Comparison of ENCODE assay signal across 8 cellular contexts in the genomic region with DNA sequence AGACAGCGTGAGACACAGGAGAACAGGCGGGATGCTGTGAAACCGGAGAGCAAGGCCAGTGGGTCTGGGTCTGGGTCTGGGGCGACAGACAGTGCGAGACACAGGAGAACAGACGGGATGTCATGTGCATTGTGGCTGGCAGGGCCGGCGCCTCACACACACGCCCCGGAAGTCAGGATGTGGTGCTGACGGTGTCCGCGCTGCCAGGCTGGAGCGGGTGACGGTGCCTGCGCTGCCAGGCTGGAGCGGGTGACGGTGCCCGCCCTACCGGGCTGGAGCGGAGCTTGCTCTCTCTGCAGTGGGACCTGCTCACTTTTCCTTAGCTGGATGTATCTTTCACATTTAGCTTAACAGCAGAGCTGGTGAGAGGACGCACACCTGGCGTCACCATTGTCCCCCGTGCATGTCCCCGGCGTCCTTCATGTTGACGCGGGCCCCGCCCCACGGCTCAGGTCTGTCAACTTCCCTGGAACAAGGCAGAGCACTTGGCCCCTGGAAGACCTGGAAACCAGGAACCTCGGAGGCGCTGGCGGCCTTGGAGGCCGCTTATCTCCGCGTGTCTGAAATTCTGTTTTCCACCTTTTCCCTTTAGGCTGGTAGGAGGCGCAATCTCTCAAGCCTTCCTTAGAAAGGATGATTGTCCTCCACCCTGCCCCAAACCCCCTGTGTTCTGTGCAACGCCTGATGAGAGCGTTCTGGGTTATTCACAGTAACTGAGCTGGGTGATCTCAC.
A peak's percentile ranks its signal among the peaks of the same experiment; 100 is the strongest.
DNase-seq lines count a peak whose midpoint lies in the region; ATAC-seq and TF ChIP-seq lines count a peak whose summit lies in the region.

No MANE protein-coding gene starts in this region.

- peak; percentile 68 for ATAC-seq in DND-41 (ENCODE audit: insufficient read depth, low read depth)
- ATAC-seq in effector memory CD8-positive, alpha-beta T cell (replicated peaks) = peak; percentile 83
- ATAC-seq in HG02884 (IDR thresholded peaks at IDR 0.05; ENCODE audit: unreplicated experiment) = no peak

- no peaks in the 10 kb centered on the region for H4K20me1 ChIP-seq in DND-41 (ENCODE audit: insufficient read depth, low read length)

- peak overlapping the region; percentile 92 for H3K4me2 ChIP-seq in DND-41 (ENCODE audit: insufficient read depth, low read length)

- H3K9ac ChIP-seq in DND-41 (ENCODE audit: low read depth, low read length) = peak overlapping the region; percentile 74

- H3K36me3 Mint-ChIP-seq in effector memory CD8-positive, alpha-beta T cell (ENCODE audit: insufficient read depth) = peaks cover 47% of the 10 kb centered on the region

- peak overlapping the region; percentile 95 to 99 for H3K27ac Mint-ChIP-seq in effector memory CD8-positive, alpha-beta T cell

- H3K27me3 Mint-ChIP-seq in effector memory CD8-positive, alpha-beta T cell = no peaks in the 10 kb centered on the region

- H3K79me2 ChIP-seq in DND-41 (ENCODE audit: insufficient read depth, low read length) = peaks cover 89% of the 10 kb centered on the region

- H3K9me3 Mint-ChIP-seq in effector memory CD8-positive, alpha-beta T cell = no peaks in the 10 kb centered on the region

- H2AFZ ChIP-seq in DND-41 (ENCODE audit: low read depth, low read length) = peak overlapping the region; percentile 53; the same call in 1 of the 2 replicates

- H3K27ac ChIP-seq in DND-41 (ENCODE audit: low read length) = peak overlapping the region; percentile 100

- H3K27me3 ChIP-seq in DND-41 (ENCODE audit: insufficient read depth, low read length, poor library complexity) = no peaks in the 10 kb centered on the region

- no peaks in the 10 kb centered on the region for H3K9me3 ChIP-seq in DND-41 (ENCODE audit: insufficient read depth, low read length, severe bottlenecking)

- H3K4me1 ChIP-seq in DND-41 (ENCODE audit: insufficient read depth, low read length) = peaks cover 99% of the 10 kb centered on the region

- peaks cover 55% of the 10 kb centered on the region for H3K36me3 ChIP-seq in DND-41 (ENCODE audit: insufficient read depth, low read length)

- peaks cover 77 to 81% of the 10 kb centered on the region in 2 donors for H3K4me1 Mint-ChIP-seq in effector memory CD8-positive, alpha-beta T cell (ENCODE audit: low read depth in 2 of 2)

- H3K4me3 Mint-ChIP-seq in effector memory CD8-positive, alpha-beta T cell = peak overlapping the region; percentile 80 to 88

- DNase-seq in DND-41 = peak; percentile 89
- peak; percentile 83 for DNase-seq in activated CD4-positive, alpha-beta T cell treated with anti-CD3 and anti-CD28 coated beads, Interleukin-2, amount 50 U/mL, for 1 hour
- DNase-seq in effector memory CD8-positive, alpha-beta T cell = peak; percentile 86 to 88 (median 86)
- DNase-seq in stimulated activated CD4-positive, alpha-beta T cell treated with anti-CD3 and anti-CD28 coated beads, Interleukin-4, amount 100 ng/mL, for 4 hours = peak; percentile 59 to 68
- no peak for DNase-seq in AG08395 (ENCODE audit: low spot score)
- no peak for DNase-seq in GM19240 (ENCODE audit: insufficient read length, low spot score)
- no peak for DNase-seq in cortex of kidney (lab: John Stamatoyannopoulos, UW)

- TF ChIP-seq CTCF in DND-41 (IDR thresholded peaks at IDR 0.05; ENCODE audit: borderline replicate concordance, extremely low read depth, low read length, poor library complexity, severe bottlenecking) = peak; percentile 51

- peak overlapping the region in 1 of 2 experiments; percentile 59; a peak in 2 of 4 replicates for H3K4me3 ChIP-seq in DND-41 (ENCODE audit: low read depth in 1 of 2, low read length in 2 of 2)

Comparison
In these comparisons a context has a peak if more than half of its experiments do, and no peak if none do; other contexts are left out.
1. DNase-seq: peak in DND-41 (single experiment), activated CD4-positive, alpha-beta T cell treated with anti-CD3 and anti-CD28 coated beads, Interleukin-2, amount 50 U/mL, for 1 hour (single experiment), effector memory CD8-positive, alpha-beta T cell (3 of 3) and stimulated activated CD4-positive, alpha-beta T cell treated with anti-CD3 and anti-CD28 coated beads, Interleukin-4, amount 100 ng/mL, for 4 hours (2 of 2); none in AG08395 (single experiment), GM19240 (single experiment) and cortex of kidney (single experiment).